31 cellular contexts compared by ENCODE assay signal in the genomic region with DNA sequence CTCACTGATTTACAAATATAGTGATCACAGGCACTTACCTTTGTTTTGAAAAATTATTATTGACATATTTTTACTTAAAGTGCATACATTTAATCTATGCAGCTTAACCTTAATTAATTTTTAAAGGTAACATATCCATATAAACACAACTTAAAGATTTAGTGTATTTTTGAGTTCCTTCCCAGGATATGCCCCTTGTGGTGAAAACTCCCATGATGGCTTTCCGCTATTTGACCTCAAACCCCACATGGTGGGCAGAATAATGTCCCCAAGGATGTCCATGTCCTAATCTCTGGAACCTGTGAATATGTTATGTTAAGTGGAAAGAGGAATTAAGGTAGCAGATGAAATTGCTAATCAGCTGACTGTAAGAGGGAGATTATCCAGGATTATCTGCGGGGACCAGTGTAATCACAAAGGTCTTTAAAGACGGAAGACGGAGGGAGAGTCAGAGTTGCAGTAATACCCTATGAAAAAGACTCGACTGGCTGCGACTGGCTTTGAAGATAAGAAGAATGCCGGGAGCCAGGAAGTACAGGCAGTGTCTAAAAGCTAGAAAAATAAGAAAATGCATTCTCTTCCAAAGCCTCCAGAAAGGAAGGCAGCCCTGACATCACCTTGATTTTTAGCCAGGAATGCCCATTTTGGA.
DNase-seq lines count a peak whose midpoint lies in the region; ATAC-seq and TF ChIP-seq lines count a peak whose summit lies in the region.
"Had no signal": no experiment of that assay in that cellular context is flagged by ENCODE, and none has a peak within 500 bp of the region (broad histone marks: within the 10 kb centered on the region; RNA-seq: fewer than 3 reads in every experiment).

No MANE protein-coding gene starts in this region.

- H3K9me3 ChIP-seq in right cardiac atrium (ENCODE audit: control insufficient read depth, low read length), result peaks cover 5% of the 10 kb centered on the region
- H3K9me3 ChIP-seq in left ventricle myocardium inferior (replicated peaks), result peaks cover 8% of the 10 kb centered on the region
- H3K9me3 ChIP-seq in WERI-Rb-1 (ENCODE audit: severe bottlenecking), result peaks cover 10% of the 10 kb centered on the region
- H3K9me3 ChIP-seq in neural cell (ENCODE audit: low read length), result no peaks in the 10 kb centered on the region
- H3K9me3 ChIP-seq in CD8-positive, alpha-beta memory T cell (ENCODE audit: low read length), result no peaks in the 10 kb centered on the region
- H3K9me3 ChIP-seq: lower lobe of right lung, mucosa of descending colon, thoracic aorta had no signal

- H3K4me1 ChIP-seq in right cardiac atrium (ENCODE audit: control insufficient read depth, insufficient read depth, low read length) (no peaks in the 10 kb centered on the region), left ventricle myocardium inferior (peaks cover 8% of the 10 kb centered on the region)
- no peaks in the 10 kb centered on the region for H3K4me1 ChIP-seq in CD8-positive, alpha-beta memory T cell (ENCODE audit: insufficient read depth, low read length)
- H3K4me1 ChIP-seq: lower lobe of right lung had no signal

- DNase-seq in right cardiac atrium (no peak), left ventricle myocardium inferior (no peak), WERI-Rb-1 (peak; percentile 88), NCI-H446 treated with DMSO at 0.1 percent for 48 hours (lab: John Stamatoyannopoulos, UW) (no peak), COR-L47 (lab: John Stamatoyannopoulos, UW) (no peak)
- no peak for DNase-seq in CD8-positive, alpha-beta memory T cell
- DNase-seq in activated CD4-positive, alpha-beta memory T cell treated with anti-CD3 and anti-CD28 coated beads for 36 hours, result no peak
- DNase-seq: activated CD4-positive, alpha-beta memory T cell treated with anti-CD3 and anti-CD28 coated beads, Interleukin-2, amount 10 ng/mL, durations not matched to agents 7 days and 5 days; activated CD8-positive, alpha-beta memory T cell treated with anti-CD3 and anti-CD28 coated beads, Interleukin-2, amount 50 U/mL, for 48 hours; activated naive CD4-positive, alpha-beta T cell treated with anti-CD3 and anti-CD28 coated beads, Interleukin-2, amount 50 U/mL, for 16 hours; anterior cingulate cortex; DMS79 treated with DMSO at 0.1 percent for 48 hours; effector CD8-positive, alpha-beta T cell; erythroblast; head of caudate nucleus; Karpas-422; lower lobe of right lung; mucosa of descending colon; NCI-H1436 treated with DMSO at 0.1 percent for 48 hours; NCI-H345; PC-9; stimulated activated naive CD8-positive, alpha-beta T cell treated with anti-CD3 and anti-CD28 coated beads, Interleukin-15, Interleukin-2, amounts not matched to agents 100 U/mL and 50 U/mL, for 24 hours; SW 1271; T-helper 9 cell had no signal

- H3K4me3 ChIP-seq in right cardiac atrium (ENCODE audit: low read length), result no peak overlapping the region
- H3K4me3 ChIP-seq in left ventricle myocardium inferior, result no peak overlapping the region
- H3K4me3 ChIP-seq in WERI-Rb-1 (ENCODE audit: low read depth, low read length), result peak overlapping the region; percentile 29
- no peak overlapping the region for H3K4me3 ChIP-seq in neural cell (ENCODE audit: low read length)
- no peak overlapping the region for H3K4me3 ChIP-seq in CD8-positive, alpha-beta memory T cell (ENCODE audit: low read length)
- H3K4me3 ChIP-seq: lower lobe of right lung, mucosa of descending colon, PC-9, thoracic aorta had no signal

- H4K20me1 ChIP-seq in neural cell (ENCODE audit: insufficient read depth), result no peaks in the 10 kb centered on the region

- no peak for TF ChIP-seq EP300 in neural cell (conservative IDR thresholded peaks at IDR 0.05; ENCODE audit: poor library complexity, severe bottlenecking)

- no peak overlapping the region for H3K9ac ChIP-seq in neural cell (ENCODE audit: low read length)

- TF ChIP-seq RAD21 in neural cell (conservative IDR thresholded peaks at IDR 0.05), result no peak

- H3F3A ChIP-seq in neural cell (ENCODE audit: insufficient read depth, low read length, poor library complexity, severe bottlenecking), result no peaks in the 10 kb centered on the region

- TF ChIP-seq CTCF in left ventricle myocardium inferior (IDR thresholded peaks at IDR 0.05; ENCODE audit: borderline replicate concordance) (no peak), WERI-Rb-1 (IDR thresholded peaks at IDR 0.05; ENCODE audit: low read depth, low read length) (0 out of 2 replicates have a peak, but pooled peaks have one; percentile 2), neural cell (IDR thresholded peaks at IDR 0.05; ENCODE audit: poor library complexity, severe bottlenecking) (no peak)

- peaks cover 0 to 3% (median under 1%) of the 10 kb centered on the region in 5 donors for H3K9me3 Mint-ChIP-seq in CD8-positive, alpha-beta memory T cell
- no peaks in the 10 kb centered on the region for H3K9me3 Mint-ChIP-seq in activated CD4-positive, alpha-beta memory T cell treated with anti-CD3 and anti-CD28 coated beads for 36 hours
- H3K9me3 Mint-ChIP-seq: activated CD4-positive, alpha-beta memory T cell treated with anti-CD3 and anti-CD28 coated beads, Interleukin-2, amount 10 ng/mL, durations not matched to agents 7 days and 5 days; activated T-helper 17 cell treated with anti-CD3 and anti-CD28 coated beads, Interleukin-2, amount 50 U/mL, for 72 hours had no signal

- intact Hi-C loops in right cardiac atrium (cut with DNase I) (no loop called here), left ventricle myocardium inferior (cut with micrococcal nuclease) (no loop called here)
- intact Hi-C loops in activated CD4-positive, alpha-beta memory T cell treated with anti-CD3 and anti-CD28 coated beads for 36 hours (cut with micrococcal nuclease), result no loop called here

- no peaks in the 10 kb centered on the region for H3K27me3 ChIP-seq in right cardiac atrium (ENCODE audit: control insufficient read depth, insufficient read depth)
- H3K27me3 ChIP-seq in left ventricle myocardium inferior (ENCODE audit: low read depth), result no peaks in the 10 kb centered on the region
- H3K27me3 ChIP-seq in WERI-Rb-1 (ENCODE audit: insufficient read depth, low read depth, severe bottlenecking), result no peaks in the 10 kb centered on the region
- H3K27me3 ChIP-seq in neural cell (ENCODE audit: insufficient read depth, low read depth, low read length), result no peaks in the 10 kb centered on the region
- no peaks in the 10 kb centered on the region for H3K27me3 ChIP-seq in CD8-positive, alpha-beta memory T cell (ENCODE audit: insufficient read depth, low read length, poor library complexity, severe bottlenecking)

- no peaks in the 10 kb centered on the region for H3K4me1 Mint-ChIP-seq in CD8-positive, alpha-beta memory T cell
- H3K4me1 Mint-ChIP-seq in activated CD4-positive, alpha-beta memory T cell treated with anti-CD3 and anti-CD28 coated beads for 36 hours (ENCODE audit: low read depth), result no peaks in the 10 kb centered on the region
- H3K4me1 Mint-ChIP-seq: activated CD4-positive, alpha-beta memory T cell treated with anti-CD3 and anti-CD28 coated beads, Interleukin-2, amount 10 ng/mL, durations not matched to agents 7 days and 5 days; activated T-helper 17 cell treated with anti-CD3 and anti-CD28 coated beads, Interleukin-2, amount 50 U/mL, for 72 hours; neural crest cell had no signal

- no peak overlapping the region for H3K4me3 Mint-ChIP-seq in CD8-positive, alpha-beta memory T cell
- H3K4me3 Mint-ChIP-seq in activated CD4-positive, alpha-beta memory T cell treated with anti-CD3 and anti-CD28 coated beads for 36 hours, result no peak overlapping the region
- H3K4me3 Mint-ChIP-seq: activated CD4-positive, alpha-beta memory T cell treated with anti-CD3 and anti-CD28 coated beads, Interleukin-2, amount 10 ng/mL, durations not matched to agents 7 days and 5 days; activated T-helper 17 cell treated with anti-CD3 and anti-CD28 coated beads, Interleukin-2, amount 50 U/mL, for 72 hours; B cell; neural crest cell had no signal

- WGBS in right cardiac atrium, result 18% methylated on average over 7 of the region's 7 CpGs

- H3K27ac Mint-ChIP-seq in CD8-positive, alpha-beta memory T cell, result no peak overlapping the region
- H3K27ac Mint-ChIP-seq in activated CD4-positive, alpha-beta memory T cell treated with anti-CD3 and anti-CD28 coated beads for 36 hours, result no peak overlapping the region
- H3K27ac Mint-ChIP-seq: activated CD4-positive, alpha-beta memory T cell treated with anti-CD3 and anti-CD28 coated beads, Interleukin-2, amount 10 ng/mL, durations not matched to agents 7 days and 5 days; activated T-helper 17 cell treated with anti-CD3 and anti-CD28 coated beads, Interleukin-2, amount 50 U/mL, for 72 hours; B cell had no signal

- H3K36me3 ChIP-seq in left ventricle myocardium inferior (no peaks in the 10 kb centered on the region), WERI-Rb-1 (no peaks in the 10 kb centered on the region), neural cell (ENCODE audit: insufficient read depth, low read length) (no peaks in the 10 kb centered on the region)
- H3K36me3 ChIP-seq in CD8-positive, alpha-beta memory T cell (ENCODE audit: insufficient read depth, low read length), result no peaks in the 10 kb centered on the region
- H3K36me3 ChIP-seq: lower lobe of right lung, thoracic aorta had no signal

- no peaks in the 10 kb centered on the region for H3K79me2 ChIP-seq in neural cell (replicated peaks; ENCODE audit: insufficient read depth, low read length)

- ATAC-seq in right cardiac atrium, result peak; percentile 38 to 58
- ATAC-seq: activated CD4-positive, CD25-positive, alpha-beta regulatory T cell treated with anti-CD3 and anti-CD28 coated beads, Interleukin-2, amount 50 U/mL, for 24 hours; activated T-helper 17 cell treated with anti-CD3 and anti-CD28 coated beads, Interleukin-2, amount 50 U/mL, for 72 hours; lower lobe of right lung; mucosa of descending colon; stimulated activated naive CD8-positive, alpha-beta T cell treated with anti-CD3 and anti-CD28 coated beads, Interleukin-15, Interleukin-2, amounts not matched to agents 100 U/mL and 50 U/mL, for 24 hours had no signal

- peak overlapping the region; percentile 5 for H2AFZ ChIP-seq in neural cell (ENCODE audit: low read depth, low read length)
- H2AFZ ChIP-seq: PC-9 had no signal

- no peak overlapping the region for H3K4me2 ChIP-seq in neural cell (ENCODE audit: low read length)
- H3K4me2 ChIP-seq: PC-9 had no signal

- peaks cover 6 to 26% of the 10 kb centered on the region in 2 donors for H3K27me3 Mint-ChIP-seq in CD8-positive, alpha-beta memory T cell
- H3K27me3 Mint-ChIP-seq in activated CD4-positive, alpha-beta memory T cell treated with anti-CD3 and anti-CD28 coated beads for 36 hours, result peaks cover 11% of the 10 kb centered on the region

- no peaks in the 10 kb centered on the region for H3K9me2 ChIP-seq in neural cell (ENCODE audit: insufficient read depth, low read length)

- no peak overlapping the region for H3K27ac ChIP-seq in right cardiac atrium (ENCODE audit: low read length)
- no peak overlapping the region for H3K27ac ChIP-seq in left ventricle myocardium inferior (replicated peaks)
- peak overlapping the region; percentile 74 for H3K27ac ChIP-seq in WERI-Rb-1
- H3K27ac ChIP-seq in neural cell (ENCODE audit: low read length), result no peak overlapping the region
- no peak overlapping the region for H3K27ac ChIP-seq in CD8-positive, alpha-beta memory T cell (ENCODE audit: low read depth, low read length)
- H3K27ac ChIP-seq: HL-60, lower lobe of right lung, PC-9, thoracic aorta had no signal

- H3K36me3 Mint-ChIP-seq in CD8-positive, alpha-beta memory T cell, result no peaks in the 10 kb centered on the region
- no peaks in the 10 kb centered on the region for H3K36me3 Mint-ChIP-seq in activated CD4-positive, alpha-beta memory T cell treated with anti-CD3 and anti-CD28 coated beads for 36 hours

- POLR2A ChIA-PET in CD8-positive, alpha-beta memory T cell (lab: Charles Lee), result no interaction called here
- POLR2A ChIA-PET in activated CD4-positive, alpha-beta memory T cell treated with anti-CD3 and anti-CD28 coated beads for 36 hours (lab: Charles Lee), result no interaction called here

- CTCF ChIA-PET in CD8-positive, alpha-beta memory T cell (lab: Charles Lee), result no interaction called here
- CTCF ChIA-PET in activated CD4-positive, alpha-beta memory T cell treated with anti-CD3 and anti-CD28 coated beads for 36 hours (lab: Charles Lee), result no interaction called here
